In the genomic region with DNA sequence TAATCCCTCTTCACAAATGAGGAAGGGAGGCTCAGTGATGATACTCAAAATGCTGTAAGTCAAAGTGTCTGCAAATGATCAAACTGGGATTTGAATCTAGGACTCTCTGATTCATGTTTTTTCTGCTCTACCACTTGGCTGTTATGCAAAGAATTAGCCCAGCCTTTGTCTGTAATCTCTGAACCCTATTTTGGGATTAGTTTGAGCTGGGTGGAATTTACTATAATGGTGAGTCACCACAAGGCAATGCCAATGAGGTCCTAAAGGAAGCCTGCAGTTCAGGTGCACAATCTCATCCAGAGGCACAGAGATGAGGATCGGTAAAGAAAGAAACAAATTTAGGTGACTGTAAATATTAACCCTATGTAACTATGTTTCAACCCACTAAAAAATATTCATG, we compare ENCODE assay signal across 2 cellular contexts.
A peak's percentile ranks its signal among the peaks of the same experiment; 100 is the strongest.
TF ChIP-seq lines count a peak whose summit lies in the region.

No MANE protein-coding gene starts in this region.

TF ChIP-seq in Ishikawa, 13 proteins besides CTCF, POLR2A, EP300 and RAD21:
- TF ChIP-seq CEBPB (IDR thresholded peaks at IDR 0.05) (peak; percentile 51), CREB1 (IDR thresholded peaks at IDR 0.05; ENCODE audit: low read depth) (no peak), FOXM1 (IDR thresholded peaks at IDR 0.05; ENCODE audit: borderline replicate concordance, low read depth) (peak; percentile 97), MAX (IDR thresholded peaks at IDR 0.05) (no peak; the same call in 1 of the 2 replicates), ZBTB7A (IDR thresholded peaks at IDR 0.05; ENCODE audit: low read depth) (no peak), TEAD4 (IDR thresholded peaks at IDR 0.05) (peak; percentile 100), TCF12 (IDR thresholded peaks at IDR 0.05; ENCODE audit: low read depth) (peak; percentile 96), NFIC (IDR thresholded peaks at IDR 0.05) (peak; percentile 95), TAF1 (IDR thresholded peaks at IDR 0.05; ENCODE audit: low read depth) (no peak), USF1 (IDR thresholded peaks at IDR 0.05) (no peak), EGR1 (IDR thresholded peaks at IDR 0.05) (no peak), YY1 (IDR thresholded peaks at IDR 0.05; ENCODE audit: low read depth) (no peak)
- TF ChIP-seq, protein P1, sequence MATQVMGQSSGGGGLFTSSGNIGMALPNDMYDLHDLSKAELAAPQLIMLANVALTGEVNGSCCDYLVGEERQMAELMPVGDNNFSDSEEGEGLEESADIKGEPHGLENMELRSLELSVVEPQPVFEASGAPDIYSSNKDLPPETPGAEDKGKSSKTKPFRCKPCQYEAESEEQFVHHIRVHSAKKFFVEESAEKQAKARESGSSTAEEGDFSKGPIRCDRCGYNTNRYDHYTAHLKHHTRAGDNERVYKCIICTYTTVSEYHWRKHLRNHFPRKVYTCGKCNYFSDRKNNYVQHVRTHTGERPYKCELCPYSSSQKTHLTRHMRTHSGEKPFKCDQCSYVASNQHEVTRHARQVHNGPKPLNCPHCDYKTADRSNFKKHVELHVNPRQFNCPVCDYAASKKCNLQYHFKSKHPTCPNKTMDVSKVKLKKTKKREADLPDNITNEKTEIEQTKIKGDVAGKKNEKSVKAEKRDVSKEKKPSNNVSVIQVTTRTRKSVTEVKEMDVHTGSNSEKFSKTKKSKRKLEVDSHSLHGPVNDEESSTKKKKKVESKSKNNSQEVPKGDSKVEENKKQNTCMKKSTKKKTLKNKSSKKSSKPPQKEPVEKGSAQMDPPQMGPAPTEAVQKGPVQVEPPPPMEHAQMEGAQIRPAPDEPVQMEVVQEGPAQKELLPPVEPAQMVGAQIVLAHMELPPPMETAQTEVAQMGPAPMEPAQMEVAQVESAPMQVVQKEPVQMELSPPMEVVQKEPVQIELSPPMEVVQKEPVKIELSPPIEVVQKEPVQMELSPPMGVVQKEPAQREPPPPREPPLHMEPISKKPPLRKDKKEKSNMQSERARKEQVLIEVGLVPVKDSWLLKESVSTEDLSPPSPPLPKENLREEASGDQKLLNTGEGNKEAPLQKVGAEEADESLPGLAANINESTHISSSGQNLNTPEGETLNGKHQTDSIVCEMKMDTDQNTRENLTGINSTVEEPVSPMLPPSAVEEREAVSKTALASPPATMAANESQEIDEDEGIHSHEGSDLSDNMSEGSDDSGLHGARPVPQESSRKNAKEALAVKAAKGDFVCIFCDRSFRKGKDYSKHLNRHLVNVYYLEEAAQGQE (IDR thresholded peaks at IDR 0.05; ENCODE audit: low read depth): no peak

TF ChIP-seq in HepG2, 621 proteins besides CTCF, POLR2A, EP300 and RAD21 (continues in another document):
- TF ChIP-seq SIN3B (IDR thresholded peaks at IDR 0.05; ENCODE audit: low read length) (no peak), SOX5 (CRISPR knock-in tag; IDR thresholded peaks at IDR 0.05; ENCODE audit: borderline replicate concordance) (peak; percentile 69; the same call in 1 of the 2 replicates), ZNF644 (CRISPR knock-in tag; IDR thresholded peaks at IDR 0.05; ENCODE audit: low read depth) (peak; percentile 36; the same call in 1 of the 2 replicates), HMG20A (CRISPR knock-in tag; IDR thresholded peaks at IDR 0.05; ENCODE audit: borderline replicate concordance) (peak; percentile 58; the same call in 1 of the 2 replicates), RELA (CRISPR knock-in tag; IDR thresholded peaks at IDR 0.05) (no peak), FOSL1 (CRISPR knock-in tag; IDR thresholded peaks at IDR 0.05; ENCODE audit: borderline replicate concordance) (peak; percentile 83; the same call in 1 of the 2 replicates), HNF4A (CRISPR knock-in tag; IDR thresholded peaks at IDR 0.05) (0 out of 2 replicates have a peak, but pooled peaks have one; percentile 30), ZNF839 (CRISPR knock-in tag; IDR thresholded peaks at IDR 0.05; ENCODE audit: borderline replicate concordance) (no peak), ZNF296 (CRISPR knock-in tag; conservative IDR thresholded peaks at IDR 0.05) (no peak), RARA (CRISPR knock-in tag; IDR thresholded peaks at IDR 0.05) (0 out of 2 replicates have a peak, but pooled peaks have one; percentile 32), XRCC5 (optimal IDR thresholded peaks at IDR 0.05; ENCODE audit: low read length) (no peak), JUNB (CRISPR knock-in tag; IDR thresholded peaks at IDR 0.05; ENCODE audit: borderline replicate concordance) (peak; percentile 71; the same call in 1 of the 2 replicates), LCORL (IDR thresholded peaks at IDR 0.05) (peak; percentile 89; the same call in 1 of the 2 replicates), LCORL (CRISPR knock-in tag; IDR thresholded peaks at IDR 0.05) (peak; percentile 85), KDM4B (CRISPR knock-in tag; IDR thresholded peaks at IDR 0.05) (no peak), RAD51 (IDR thresholded peaks at IDR 0.05; ENCODE audit: borderline replicate concordance) (no peak), PHF21A (CRISPR knock-in tag; IDR thresholded peaks at IDR 0.05) (0 out of 2 replicates have a peak, but pooled peaks have one; percentile 20), ETV5 (CRISPR knock-in tag; IDR thresholded peaks at IDR 0.05; ENCODE audit: borderline replicate concordance) (peak; percentile 17; the same call in 1 of the 2 replicates), ZEB1 (IDR thresholded peaks at IDR 0.05; ENCODE audit: insufficient replicate concordance, low read depth) (peak; percentile 50), JUND (CRISPR knock-in tag; IDR thresholded peaks at IDR 0.05) (peak; percentile 79), TEAD3 (CRISPR knock-in tag; optimal IDR thresholded peaks at IDR 0.05; ENCODE audit: borderline replicate concordance) (peak; percentile 92), ELF3 (CRISPR knock-in tag; IDR thresholded peaks at IDR 0.05) (0 out of 2 replicates have a peak, but pooled peaks have one; percentile 47), SOX13 (IDR thresholded peaks at IDR 0.05) (no peak), SOX13 (CRISPR knock-in tag; conservative IDR thresholded peaks at IDR 0.05 in 1 of 2, IDR thresholded peaks at IDR 0.05 in 1 of 2) (peak in 1 of 2 experiments; percentile 72; a peak in 2 of 4 replicates), ZNF441 (CRISPR knock-in tag; IDR thresholded peaks at IDR 0.05; ENCODE audit: borderline replicate concordance) (no peak), WIZ (CRISPR knock-in tag; IDR thresholded peaks at IDR 0.05) (no peak), RXRB (CRISPR knock-in tag; IDR thresholded peaks at IDR 0.05; ENCODE audit: borderline replicate concordance) (peak; percentile 35; the same call in 1 of the 2 replicates), NR2F6 (IDR thresholded peaks at IDR 0.05) (no peak), NR2F6 (CRISPR knock-in tag; IDR thresholded peaks at IDR 0.05) (0 out of 2 replicates have a peak, but pooled peaks have one; percentile 31), ZNF777 (CRISPR knock-in tag; IDR thresholded peaks at IDR 0.05) (no peak), ZBTB1 (CRISPR knock-in tag; IDR thresholded peaks at IDR 0.05; ENCODE audit: borderline replicate concordance) (no peak), CBX2 (IDR thresholded peaks at IDR 0.05; ENCODE audit: low read depth, low read length) (no peak), CBX2 (CRISPR knock-in tag; IDR thresholded peaks at IDR 0.05; ENCODE audit: low read depth) (no peak), SAP130 (CRISPR knock-in tag; IDR thresholded peaks at IDR 0.05; ENCODE audit: low read depth) (0 out of 2 replicates have a peak, but pooled peaks have one; percentile 26), TEF (CRISPR knock-in tag; IDR thresholded peaks at IDR 0.05) (peak; percentile 39; the same call in 1 of the 2 replicates)
- TF ChIP-seq, protein P2, sequence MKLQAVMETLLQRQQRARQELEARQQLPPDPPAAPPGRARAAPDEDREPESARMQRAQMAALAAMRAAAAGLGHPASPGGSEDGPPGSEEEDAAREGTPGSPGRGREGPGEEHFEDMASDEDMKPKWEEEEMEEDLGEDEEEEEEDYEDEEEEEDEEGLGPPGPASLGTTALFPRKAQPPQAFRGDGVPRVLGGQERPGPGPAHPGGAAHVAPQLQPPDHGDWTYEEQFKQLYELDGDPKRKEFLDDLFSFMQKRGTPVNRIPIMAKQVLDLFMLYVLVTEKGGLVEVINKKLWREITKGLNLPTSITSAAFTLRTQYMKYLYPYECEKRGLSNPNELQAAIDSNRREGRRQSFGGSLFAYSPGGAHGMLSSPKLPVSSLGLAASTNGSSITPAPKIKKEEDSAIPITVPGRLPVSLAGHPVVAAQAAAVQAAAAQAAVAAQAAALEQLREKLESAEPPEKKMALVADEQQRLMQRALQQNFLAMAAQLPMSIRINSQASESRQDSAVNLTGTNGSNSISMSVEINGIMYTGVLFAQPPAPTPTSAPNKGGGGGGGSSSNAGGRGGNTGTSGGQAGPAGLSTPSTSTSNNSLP (IDR thresholded peaks at IDR 0.05; ENCODE audit: low read depth, low read length): peak; percentile 63; the same call in 1 of the 2 replicates
- TF ChIP-seq, protein P3, sequence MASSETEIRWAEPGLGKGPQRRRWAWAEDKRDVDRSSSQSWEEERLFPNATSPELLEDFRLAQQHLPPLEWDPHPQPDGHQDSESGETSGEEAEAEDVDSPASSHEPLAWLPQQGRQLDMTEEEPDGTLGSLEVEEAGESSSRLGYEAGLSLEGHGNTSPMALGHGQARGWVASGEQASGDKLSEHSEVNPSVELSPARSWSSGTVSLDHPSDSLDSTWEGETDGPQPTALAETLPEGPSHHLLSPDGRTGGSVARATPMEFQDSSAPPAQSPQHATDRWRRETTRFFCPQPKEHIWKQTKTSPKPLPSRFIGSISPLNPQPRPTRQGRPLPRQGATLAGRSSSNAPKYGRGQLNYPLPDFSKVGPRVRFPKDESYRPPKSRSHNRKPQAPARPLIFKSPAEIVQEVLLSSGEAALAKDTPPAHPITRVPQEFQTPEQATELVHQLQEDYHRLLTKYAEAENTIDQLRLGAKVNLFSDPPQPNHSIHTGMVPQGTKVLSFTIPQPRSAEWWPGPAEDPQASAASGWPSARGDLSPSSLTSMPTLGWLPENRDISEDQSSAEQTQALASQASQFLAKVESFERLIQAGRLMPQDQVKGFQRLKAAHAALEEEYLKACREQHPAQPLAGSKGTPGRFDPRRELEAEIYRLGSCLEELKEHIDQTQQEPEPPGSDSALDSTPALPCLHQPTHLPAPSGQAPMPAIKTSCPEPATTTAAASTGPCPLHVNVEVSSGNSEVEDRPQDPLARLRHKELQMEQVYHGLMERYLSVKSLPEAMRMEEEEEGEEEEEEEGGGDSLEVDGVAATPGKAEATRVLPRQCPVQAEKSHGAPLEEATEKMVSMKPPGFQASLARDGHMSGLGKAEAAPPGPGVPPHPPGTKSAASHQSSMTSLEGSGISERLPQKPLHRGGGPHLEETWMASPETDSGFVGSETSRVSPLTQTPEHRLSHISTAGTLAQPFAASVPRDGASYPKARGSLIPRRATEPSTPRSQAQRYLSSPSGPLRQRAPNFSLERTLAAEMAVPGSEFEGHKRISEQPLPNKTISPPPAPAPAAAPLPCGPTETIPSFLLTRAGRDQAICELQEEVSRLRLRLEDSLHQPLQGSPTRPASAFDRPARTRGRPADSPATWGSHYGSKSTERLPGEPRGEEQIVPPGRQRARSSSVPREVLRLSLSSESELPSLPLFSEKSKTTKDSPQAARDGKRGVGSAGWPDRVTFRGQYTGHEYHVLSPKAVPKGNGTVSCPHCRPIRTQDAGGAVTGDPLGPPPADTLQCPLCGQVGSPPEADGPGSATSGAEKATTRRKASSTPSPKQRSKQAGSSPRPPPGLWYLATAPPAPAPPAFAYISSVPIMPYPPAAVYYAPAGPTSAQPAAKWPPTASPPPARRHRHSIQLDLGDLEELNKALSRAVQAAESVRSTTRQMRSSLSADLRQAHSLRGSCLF (CRISPR knock-in tag; IDR thresholded peaks at IDR 0.05; ENCODE audit: borderline replicate concordance): no peak
- TF ChIP-seq, protein P4, sequence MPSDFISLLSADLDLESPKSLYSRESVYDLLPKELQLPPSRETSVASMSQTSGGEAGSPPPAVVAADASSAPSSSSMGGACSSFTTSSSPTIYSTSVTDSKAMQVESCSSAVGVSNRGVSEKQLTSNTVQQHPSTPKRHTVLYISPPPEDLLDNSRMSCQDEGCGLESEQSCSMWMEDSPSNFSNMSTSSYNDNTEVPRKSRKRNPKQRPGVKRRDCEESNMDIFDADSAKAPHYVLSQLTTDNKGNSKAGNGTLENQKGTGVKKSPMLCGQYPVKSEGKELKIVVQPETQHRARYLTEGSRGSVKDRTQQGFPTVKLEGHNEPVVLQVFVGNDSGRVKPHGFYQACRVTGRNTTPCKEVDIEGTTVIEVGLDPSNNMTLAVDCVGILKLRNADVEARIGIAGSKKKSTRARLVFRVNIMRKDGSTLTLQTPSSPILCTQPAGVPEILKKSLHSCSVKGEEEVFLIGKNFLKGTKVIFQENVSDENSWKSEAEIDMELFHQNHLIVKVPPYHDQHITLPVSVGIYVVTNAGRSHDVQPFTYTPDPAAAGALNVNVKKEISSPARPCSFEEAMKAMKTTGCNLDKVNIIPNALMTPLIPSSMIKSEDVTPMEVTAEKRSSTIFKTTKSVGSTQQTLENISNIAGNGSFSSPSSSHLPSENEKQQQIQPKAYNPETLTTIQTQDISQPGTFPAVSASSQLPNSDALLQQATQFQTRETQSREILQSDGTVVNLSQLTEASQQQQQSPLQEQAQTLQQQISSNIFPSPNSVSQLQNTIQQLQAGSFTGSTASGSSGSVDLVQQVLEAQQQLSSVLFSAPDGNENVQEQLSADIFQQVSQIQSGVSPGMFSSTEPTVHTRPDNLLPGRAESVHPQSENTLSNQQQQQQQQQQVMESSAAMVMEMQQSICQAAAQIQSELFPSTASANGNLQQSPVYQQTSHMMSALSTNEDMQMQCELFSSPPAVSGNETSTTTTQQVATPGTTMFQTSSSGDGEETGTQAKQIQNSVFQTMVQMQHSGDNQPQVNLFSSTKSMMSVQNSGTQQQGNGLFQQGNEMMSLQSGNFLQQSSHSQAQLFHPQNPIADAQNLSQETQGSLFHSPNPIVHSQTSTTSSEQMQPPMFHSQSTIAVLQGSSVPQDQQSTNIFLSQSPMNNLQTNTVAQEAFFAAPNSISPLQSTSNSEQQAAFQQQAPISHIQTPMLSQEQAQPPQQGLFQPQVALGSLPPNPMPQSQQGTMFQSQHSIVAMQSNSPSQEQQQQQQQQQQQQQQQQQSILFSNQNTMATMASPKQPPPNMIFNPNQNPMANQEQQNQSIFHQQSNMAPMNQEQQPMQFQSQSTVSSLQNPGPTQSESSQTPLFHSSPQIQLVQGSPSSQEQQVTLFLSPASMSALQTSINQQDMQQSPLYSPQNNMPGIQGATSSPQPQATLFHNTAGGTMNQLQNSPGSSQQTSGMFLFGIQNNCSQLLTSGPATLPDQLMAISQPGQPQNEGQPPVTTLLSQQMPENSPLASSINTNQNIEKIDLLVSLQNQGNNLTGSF (CRISPR knock-in tag; IDR thresholded peaks at IDR 0.05): no peak
- TF ChIP-seq, protein P5, sequence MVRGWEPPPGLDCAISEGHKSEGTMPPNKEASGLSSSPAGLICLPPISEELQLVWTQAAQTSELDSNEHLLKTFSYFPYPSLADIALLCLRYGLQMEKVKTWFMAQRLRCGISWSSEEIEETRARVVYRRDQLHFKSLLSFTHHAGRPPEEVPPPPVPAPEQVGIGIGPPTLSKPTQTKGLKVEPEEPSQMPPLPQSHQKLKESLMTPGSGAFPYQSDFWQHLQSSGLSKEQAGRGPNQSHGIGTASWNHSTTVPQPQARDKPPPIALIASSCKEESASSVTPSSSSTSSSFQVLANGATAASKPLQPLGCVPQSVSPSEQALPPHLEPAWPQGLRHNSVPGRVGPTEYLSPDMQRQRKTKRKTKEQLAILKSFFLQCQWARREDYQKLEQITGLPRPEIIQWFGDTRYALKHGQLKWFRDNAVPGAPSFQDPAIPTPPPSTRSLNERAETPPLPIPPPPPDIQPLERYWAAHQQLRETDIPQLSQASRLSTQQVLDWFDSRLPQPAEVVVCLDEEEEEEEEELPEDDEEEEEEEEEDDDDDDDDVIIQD (CRISPR knock-in tag; IDR thresholded peaks at IDR 0.05; ENCODE audit: low read depth): peak; percentile 38; the same call in 1 of the 2 replicates
